ENCODE assay signal across 1 cellular context in the genomic region with DNA sequence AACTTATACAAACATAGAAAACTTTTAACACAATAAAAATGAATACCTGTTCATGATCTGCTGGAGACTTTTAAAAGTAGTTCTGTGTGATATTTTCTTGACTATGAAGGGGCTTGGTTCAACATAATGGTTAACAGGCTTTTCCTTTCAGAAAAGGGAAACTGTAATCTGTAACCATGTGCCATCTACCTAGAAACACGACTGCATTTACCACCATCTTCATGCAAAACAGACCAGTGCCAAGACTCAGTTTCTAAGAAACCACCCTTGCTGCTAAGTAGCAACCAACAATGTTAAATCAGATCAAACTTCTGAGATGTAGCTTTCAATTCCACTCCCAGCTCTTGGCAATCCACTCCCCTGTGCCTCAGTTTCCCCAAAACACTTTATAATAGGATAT.
TF ChIP-seq lines count a peak whose summit lies in the region.

No MANE protein-coding gene starts in this region.

TF ChIP-seq in HCT116, 20 proteins besides CTCF, POLR2A, EP300 and RAD21:
- TF ChIP-seq ELF1 (IDR thresholded peaks at IDR 0.05; ENCODE audit: borderline replicate concordance, low read depth) (no peak), ZNF274 (IDR thresholded peaks at IDR 0.05; ENCODE audit: low read depth, low read length) (no peak), CEBPB (IDR thresholded peaks at IDR 0.05; ENCODE audit: low read depth) (no peak), EZH2phosphoT487 (IDR thresholded peaks at IDR 0.05; ENCODE audit: borderline replicate concordance) (no peak), TCF7L2 (IDR thresholded peaks at IDR 0.05; ENCODE audit: borderline replicate concordance, extremely low read depth, insufficient read depth, insufficient read length) (no peak), EZH2 (IDR thresholded peaks at IDR 0.05) (no peak), SRF (IDR thresholded peaks at IDR 0.05; ENCODE audit: low read depth) (no peak), EGR1 (IDR thresholded peaks at IDR 0.05; ENCODE audit: low read depth) (no peak)
- TF ChIP-seq, protein P1, sequence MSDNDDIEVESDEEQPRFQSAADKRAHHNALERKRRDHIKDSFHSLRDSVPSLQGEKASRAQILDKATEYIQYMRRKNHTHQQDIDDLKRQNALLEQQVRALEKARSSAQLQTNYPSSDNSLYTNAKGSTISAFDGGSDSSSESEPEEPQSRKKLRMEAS (IDR thresholded peaks at IDR 0.05), result no peak
- TF ChIP-seq, protein P2, sequence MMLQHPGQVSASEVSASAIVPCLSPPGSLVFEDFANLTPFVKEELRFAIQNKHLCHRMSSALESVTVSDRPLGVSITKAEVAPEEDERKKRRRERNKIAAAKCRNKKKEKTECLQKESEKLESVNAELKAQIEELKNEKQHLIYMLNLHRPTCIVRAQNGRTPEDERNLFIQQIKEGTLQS (IDR thresholded peaks at IDR 0.05), result no peak
- TF ChIP-seq, protein P3, sequence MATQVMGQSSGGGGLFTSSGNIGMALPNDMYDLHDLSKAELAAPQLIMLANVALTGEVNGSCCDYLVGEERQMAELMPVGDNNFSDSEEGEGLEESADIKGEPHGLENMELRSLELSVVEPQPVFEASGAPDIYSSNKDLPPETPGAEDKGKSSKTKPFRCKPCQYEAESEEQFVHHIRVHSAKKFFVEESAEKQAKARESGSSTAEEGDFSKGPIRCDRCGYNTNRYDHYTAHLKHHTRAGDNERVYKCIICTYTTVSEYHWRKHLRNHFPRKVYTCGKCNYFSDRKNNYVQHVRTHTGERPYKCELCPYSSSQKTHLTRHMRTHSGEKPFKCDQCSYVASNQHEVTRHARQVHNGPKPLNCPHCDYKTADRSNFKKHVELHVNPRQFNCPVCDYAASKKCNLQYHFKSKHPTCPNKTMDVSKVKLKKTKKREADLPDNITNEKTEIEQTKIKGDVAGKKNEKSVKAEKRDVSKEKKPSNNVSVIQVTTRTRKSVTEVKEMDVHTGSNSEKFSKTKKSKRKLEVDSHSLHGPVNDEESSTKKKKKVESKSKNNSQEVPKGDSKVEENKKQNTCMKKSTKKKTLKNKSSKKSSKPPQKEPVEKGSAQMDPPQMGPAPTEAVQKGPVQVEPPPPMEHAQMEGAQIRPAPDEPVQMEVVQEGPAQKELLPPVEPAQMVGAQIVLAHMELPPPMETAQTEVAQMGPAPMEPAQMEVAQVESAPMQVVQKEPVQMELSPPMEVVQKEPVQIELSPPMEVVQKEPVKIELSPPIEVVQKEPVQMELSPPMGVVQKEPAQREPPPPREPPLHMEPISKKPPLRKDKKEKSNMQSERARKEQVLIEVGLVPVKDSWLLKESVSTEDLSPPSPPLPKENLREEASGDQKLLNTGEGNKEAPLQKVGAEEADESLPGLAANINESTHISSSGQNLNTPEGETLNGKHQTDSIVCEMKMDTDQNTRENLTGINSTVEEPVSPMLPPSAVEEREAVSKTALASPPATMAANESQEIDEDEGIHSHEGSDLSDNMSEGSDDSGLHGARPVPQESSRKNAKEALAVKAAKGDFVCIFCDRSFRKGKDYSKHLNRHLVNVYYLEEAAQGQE (IDR thresholded peaks at IDR 0.05; ENCODE audit: low read depth), result no peak
